33 cellular contexts compared by ENCODE assay signal in the genomic region with DNA sequence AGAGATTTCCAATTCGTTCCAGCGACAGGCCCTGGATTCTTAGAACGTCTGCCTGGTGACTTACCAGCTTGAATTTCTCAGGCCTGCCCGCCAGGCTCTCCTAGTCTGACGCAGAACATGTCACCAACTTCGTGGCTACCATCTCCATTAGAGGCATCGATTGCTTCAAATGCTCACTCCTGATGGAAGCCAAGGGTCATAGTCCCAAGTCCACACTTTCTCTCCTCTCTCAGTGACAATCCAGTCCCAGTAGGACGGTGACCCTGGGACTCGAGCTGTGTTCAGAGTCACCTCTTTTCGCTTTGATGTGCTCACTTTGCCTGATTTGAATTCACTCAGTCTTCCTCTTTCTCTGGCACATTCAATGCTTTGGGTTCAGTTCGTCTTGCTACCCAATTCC.
DNase-seq lines count a peak whose midpoint lies in the region; ATAC-seq, FAIRE-seq and TF ChIP-seq lines count a peak whose summit lies in the region.
"Had no signal": no experiment of that assay in that cellular context is flagged by ENCODE, and none has a peak within 500 bp of the region (broad histone marks: within the 10 kb centered on the region; RNA-seq: fewer than 3 reads in every experiment).

No MANE protein-coding gene starts in this region.

- no peak overlapping the region for H2AFZ ChIP-seq in HepG2 (ENCODE audit: low read length)

- no peaks in the 10 kb centered on the region for H3K27me3 Mint-ChIP-seq in T-helper 1 cell treated with Interleukin-12 subunit alpha and Interleukin-12 subunit beta and Interleukin-4 antibody, amounts not matched to agents 30 μg/mL and 1 μg/mL, for 36 hours (ENCODE audit: low read depth)
- no peaks in the 10 kb centered on the region for H3K27me3 Mint-ChIP-seq in natural killer cell treated with Interleukin-12 subunit alpha and Interleukin-12 subunit beta and Interleukin-15 and Interleukin-18, amount 100 ng/mL, for 72 hours
- H3K27me3 Mint-ChIP-seq in natural killer cell (ENCODE audit: low read depth in 2 of 2), result peaks cover 0 to 14% of the 10 kb centered on the region in 2 donors

- ATAC-seq in natural killer cell treated with Interleukin-12 subunit alpha and Interleukin-12 subunit beta and Interleukin-15 and Interleukin-18, amount 100 ng/mL, for 72 hours, result no peak
- ATAC-seq in natural killer cell (no peak), HepG2 (peak; percentile 88), upper lobe of right lung (no peak)
- ATAC-seq: heart right ventricle; left ventricle myocardium superior; naive thymus-derived CD8-positive, alpha-beta T cell; Right ventricle myocardium inferior; sciatic nerve had no signal

- POLR2A ChIA-PET in HepG2 (lab: Yijun Ruan, JAX), result no interaction called here

- TF ChIP-seq EP300 in HepG2 (IDR thresholded peaks at IDR 0.05; ENCODE audit: low read depth in 2 of 2, low read length in 2 of 2) (no peak), HepG2 (CRISPR knock-in tag; IDR thresholded peaks at IDR 0.05; ENCODE audit: borderline replicate concordance) (no peak), stomach (IDR thresholded peaks at IDR 0.05) (no peak)

- H3K27me3 ChIP-seq in HepG2 (ENCODE audit: control insufficient read depth in 1 of 2, insufficient read depth in 2 of 2, low read length in 2 of 2), result peaks cover 0 to 4% of the 10 kb centered on the region in 2 experiments; a peak in 2 of 5 replicates
- H3K27me3 ChIP-seq in upper lobe of right lung, result no peaks in the 10 kb centered on the region
- H3K27me3 ChIP-seq in stomach, result no peaks in the 10 kb centered on the region
- H3K27me3 ChIP-seq: brain microvascular endothelial cell, MG63 had no signal

- no peaks in the 10 kb centered on the region for H4K20me1 ChIP-seq in HepG2 (ENCODE audit: insufficient read depth, low read length)

- H3K27ac Mint-ChIP-seq in T-helper 1 cell treated with Interleukin-12 subunit alpha and Interleukin-12 subunit beta and Interleukin-4 antibody, amounts not matched to agents 30 μg/mL and 1 μg/mL, for 36 hours, result peak overlapping the region; percentile 92
- peak overlapping the region; percentile 87 to 93 for H3K27ac Mint-ChIP-seq in natural killer cell treated with Interleukin-12 subunit alpha and Interleukin-12 subunit beta and Interleukin-15 and Interleukin-18, amount 100 ng/mL, for 72 hours
- no peak overlapping the region for H3K27ac Mint-ChIP-seq in natural killer cell

- intact Hi-C loops in natural killer cell (cut with micrococcal nuclease) (no loop called here), HepG2 (cut with micrococcal nuclease; ENCODE audit: unreplicated experiment) (no loop called here), upper lobe of right lung (cut with DNase I) (no loop called here), stomach (cut with DNase I; ENCODE audit: low total_unique reads) (no loop called here)

- DNase-seq in T-helper 1 cell, result no peak
- no peak for DNase-seq in natural killer cell treated with Interleukin-12 subunit alpha and Interleukin-12 subunit beta and Interleukin-15 and Interleukin-18, amount 100 ng/mL, for 72 hours (ENCODE audit: low spot score)
- DNase-seq in natural killer cell, result no peak
- DNase-seq in HepG2 (ENCODE audit: low spot score), result peak; percentile 3
- DNase-seq in upper lobe of right lung, result peak; percentile 19
- no peak for DNase-seq in superior temporal gyrus (ENCODE audit: extremely low spot score)
- DNase-seq in stomach, result no peak
- DNase-seq: activated CD8-positive, alpha-beta memory T cell treated with anti-CD3 and anti-CD28 coated beads, Interleukin-2, amount 50 U/mL, for 4 hours; amniotic stem cell; brain microvascular endothelial cell; C1 segment of cervical spinal cord; COR-L47; foreskin melanocyte; heart right ventricle; left ventricle myocardium superior; MG63; midbrain; naive thymus-derived CD8-positive, alpha-beta T cell; NCI-H2029; NCI-H526; occipital lobe; SK-N-SH; stimulated activated CD4-positive, alpha-beta T cell treated with anti-CD3 and anti-CD28 coated beads, Interleukin-12 subunit alpha, Interleukin-12 subunit beta, amount 100 ng/mL, for 4 hours; stimulated activated CD4-positive, alpha-beta T cell treated with anti-CD3 and anti-CD28 coated beads, Interleukin-2, amount 100 ng/mL, for 48 hours; substantia nigra had no signal

- H3K4me2 ChIP-seq in HepG2 (ENCODE audit: low read depth, low read length), result peak overlapping the region; percentile 14; the same call in 1 of the 2 replicates
- H3K4me2 ChIP-seq: KMS-11, SK-N-SH had no signal

- no peaks in the 10 kb centered on the region for H3K9me3 ChIP-seq in HepG2 (ENCODE audit: low read length)
- H3K9me3 ChIP-seq in upper lobe of right lung, result no peaks in the 10 kb centered on the region
- no peaks in the 10 kb centered on the region for H3K9me3 ChIP-seq in stomach
- H3K9me3 ChIP-seq: HAP-1, heart right ventricle, MG63, prostate gland, SK-N-SH had no signal

- peak overlapping the region; percentile 50 for H3K4me3 Mint-ChIP-seq in T-helper 1 cell treated with Interleukin-12 subunit alpha and Interleukin-12 subunit beta and Interleukin-4 antibody, amounts not matched to agents 30 μg/mL and 1 μg/mL, for 36 hours
- peak overlapping the region; percentile 40 for H3K4me3 Mint-ChIP-seq in natural killer cell treated with Interleukin-12 subunit alpha and Interleukin-12 subunit beta and Interleukin-15 and Interleukin-18, amount 100 ng/mL, for 72 hours
- no peak overlapping the region for H3K4me3 Mint-ChIP-seq in natural killer cell
- H3K4me3 Mint-ChIP-seq: naive thymus-derived CD8-positive, alpha-beta T cell had no signal

- in situ Hi-C loops in HepG2 (cut with HindIII; ENCODE audit: extremely low pct_ligation_motif_present, low pct_unique_long_range_greater_than_20kb), result no loop called here

- H3K79me2 ChIP-seq in HepG2 (ENCODE audit: insufficient read depth, low read length), result no peaks in the 10 kb centered on the region

- H3K4me1 ChIP-seq in HepG2 (ENCODE audit: insufficient read depth, low read length), result peaks cover 11% of the 10 kb centered on the region
- H3K4me1 ChIP-seq in upper lobe of right lung, result peaks cover 7% of the 10 kb centered on the region
- peaks cover 0 to 9% (median 0%) of the 10 kb centered on the region in 4 donors for H3K4me1 ChIP-seq in stomach
- H3K4me1 ChIP-seq: prostate gland had no signal

- H3K9ac ChIP-seq in HepG2 (ENCODE audit: insufficient read depth, low read depth, low read length), result no peak overlapping the region
- H3K9ac ChIP-seq: KMS-11, SK-N-SH had no signal

- no peaks in the 10 kb centered on the region for H3K9me3 Mint-ChIP-seq in T-helper 1 cell treated with Interleukin-12 subunit alpha and Interleukin-12 subunit beta and Interleukin-4 antibody, amounts not matched to agents 30 μg/mL and 1 μg/mL, for 36 hours
- H3K9me3 Mint-ChIP-seq in natural killer cell treated with Interleukin-12 subunit alpha and Interleukin-12 subunit beta and Interleukin-15 and Interleukin-18, amount 100 ng/mL, for 72 hours, result no peaks in the 10 kb centered on the region
- H3K9me3 Mint-ChIP-seq in natural killer cell, result no peaks in the 10 kb centered on the region
- H3K9me3 Mint-ChIP-seq: naive thymus-derived CD8-positive, alpha-beta T cell had no signal

- TF ChIP-seq POLR2A in HepG2 (IDR thresholded peaks at IDR 0.05; ENCODE audit: insufficient read depth in 1 of 2, low read depth in 2 of 2, low read length in 2 of 2) (no peak), stomach (IDR thresholded peaks at IDR 0.05) (no peak)

- no peak for TF ChIP-seq RAD21 in HepG2 (CRISPR knock-in tag; IDR thresholded peaks at IDR 0.05)

- WGBS in HepG2 (ENCODE audit: low lambda C conversion rate), result 12% methylated on average over 6 of the region's 11 CpGs
- 92 to 96% (median 93%) methylated on average over 11 of the region's 11 CpGs for WGBS in stomach, 5 donors

- H3K27ac ChIP-seq in HepG2 (ENCODE audit: extremely low read length, insufficient read depth, low read length) (no peak overlapping the region), upper lobe of right lung (no peak overlapping the region), stomach (no peak overlapping the region)
- H3K27ac ChIP-seq: 22Rv1, brain microvascular endothelial cell, heart right ventricle, KMS-11, prostate gland had no signal

- H3K36me3 ChIP-seq in HepG2 (replicated peaks in 1 of 2; ENCODE audit: control insufficient read depth in 1 of 2, insufficient read depth in 2 of 2, low read length in 2 of 2), result no peaks in the 10 kb centered on the region
- H3K36me3 ChIP-seq in upper lobe of right lung, result no peaks in the 10 kb centered on the region
- H3K36me3 ChIP-seq in stomach, result no peaks in the 10 kb centered on the region
- H3K36me3 ChIP-seq: brain microvascular endothelial cell, HAP-1, heart right ventricle, MG63, prostate gland had no signal

- peaks cover 68% of the 10 kb centered on the region for H3K4me1 Mint-ChIP-seq in T-helper 1 cell treated with Interleukin-12 subunit alpha and Interleukin-12 subunit beta and Interleukin-4 antibody, amounts not matched to agents 30 μg/mL and 1 μg/mL, for 36 hours (ENCODE audit: low read depth)
- H3K4me1 Mint-ChIP-seq in natural killer cell treated with Interleukin-12 subunit alpha and Interleukin-12 subunit beta and Interleukin-15 and Interleukin-18, amount 100 ng/mL, for 72 hours (ENCODE audit: low read depth in 2 of 2), result peaks cover 47 to 52% of the 10 kb centered on the region in 2 donors
- peaks cover 6% of the 10 kb centered on the region in 2 donors for H3K4me1 Mint-ChIP-seq in natural killer cell

- no TSS peak for BruUV-seq in HepG2 (replicated peaks; lab: Mats Ljungman, UMichigan)

- TF ChIP-seq CTCF in natural killer cell (IDR thresholded peaks at IDR 0.05), result no peak
- TF ChIP-seq CTCF in HepG2 (CRISPR knock-in tag; IDR thresholded peaks at IDR 0.05), result no peak
- no peak for TF ChIP-seq CTCF in upper lobe of right lung (IDR thresholded peaks at IDR 0.05)
- no peak for TF ChIP-seq CTCF in stomach (IDR thresholded peaks at IDR 0.05)

- FAIRE-seq in HepG2 (lab: Jason Lieb, UNC), result no peak
- FAIRE-seq: keratinocyte had no signal

- peaks cover 27% of the 10 kb centered on the region for H3K36me3 Mint-ChIP-seq in T-helper 1 cell treated with Interleukin-12 subunit alpha and Interleukin-12 subunit beta and Interleukin-4 antibody, amounts not matched to agents 30 μg/mL and 1 μg/mL, for 36 hours (ENCODE audit: low read depth)
- peaks cover 7% of the 10 kb centered on the region for H3K36me3 Mint-ChIP-seq in natural killer cell treated with Interleukin-12 subunit alpha and Interleukin-12 subunit beta and Interleukin-15 and Interleukin-18, amount 100 ng/mL, for 72 hours
- no peaks in the 10 kb centered on the region for H3K36me3 Mint-ChIP-seq in natural killer cell
- H3K36me3 Mint-ChIP-seq: naive thymus-derived CD8-positive, alpha-beta T cell had no signal

- CTCF ChIA-PET in HepG2 (lab: Yijun Ruan, JAX; ENCODE audit: low intra/inter-chr PET ratio, low total read pairs), result no interaction called here

- H3K4me3 ChIP-seq in HepG2 (replicated peaks in 1 of 3; ENCODE audit: insufficient read depth in 1 of 3, low read depth in 2 of 3, low read length in 3 of 3), result no peak overlapping the region
- no peak overlapping the region for H3K4me3 ChIP-seq in upper lobe of right lung
- H3K4me3 ChIP-seq in stomach, result no peak overlapping the region
- H3K4me3 ChIP-seq: HAP-1, heart right ventricle, MG63, prostate gland had no signal

TF ChIP-seq in HepG2, 621 proteins besides CTCF, POLR2A, EP300 and RAD21 (continues in another document):
- TF ChIP-seq KDM3A (CRISPR knock-in tag; IDR thresholded peaks at IDR 0.05; ENCODE audit: low read depth) (no peak), FOSL2 (CRISPR knock-in tag; IDR thresholded peaks at IDR 0.05) (0 out of 2 replicates have a peak, but pooled peaks have one; percentile 8), MEIS1 (CRISPR knock-in tag; IDR thresholded peaks at IDR 0.05; ENCODE audit: borderline replicate concordance) (no peak)

Comparison
In these comparisons a context has a peak if more than half of its experiments do, and no peak if none do; other contexts are left out.
1. H3K27ac Mint-ChIP-seq: peak in T-helper 1 cell treated with Interleukin-12 subunit alpha and Interleukin-12 subunit beta and Interleukin-4 antibody, amounts not matched to agents 30 μg/mL and 1 μg/mL, for 36 hours (single experiment) and natural killer cell treated with Interleukin-12 subunit alpha and Interleukin-12 subunit beta and Interleukin-15 and Interleukin-18, amount 100 ng/mL, for 72 hours (2 of 2); none in natural killer cell (0 of 2).
2. DNase-seq: peak in HepG2 (single experiment) and upper lobe of right lung (single experiment); none in T-helper 1 cell (0 of 5), natural killer cell treated with Interleukin-12 subunit alpha and Interleukin-12 subunit beta and Interleukin-15 and Interleukin-18, amount 100 ng/mL, for 72 hours (single experiment), natural killer cell (single experiment), superior temporal gyrus (single experiment) and stomach (single experiment).